In genomic region chr7:50594734-50595537, GRCh38 we compare ENCODE assay signal across 11 cellular contexts. TPM values are rescaled to one million over a fixed set of nuclear protein-coding genes. Genes with fewer than 3 reads are reported as not detected.
DNase-seq lines count a peak whose midpoint lies in the region; ATAC-seq, FAIRE-seq and TF ChIP-seq lines count a peak whose summit lies in the region.
"Had no signal": no experiment of that assay in that cellular context is flagged by ENCODE, and none has a peak within 500 bp of the region (broad histone marks: within the 10 kb centered on the region; RNA-seq: fewer than 3 reads in every experiment).

No MANE protein-coding gene starts in this region.

- no peaks in the 10 kb centered on the region for H3K36me3 ChIP-seq in mucosa of descending colon (ENCODE audit: low read depth)

- peak; percentile 55 for ATAC-seq in GM19438 (IDR thresholded peaks at IDR 0.05; ENCODE audit: low read depth, unreplicated experiment)
- peak; percentile 33 for ATAC-seq in HG03060 (IDR thresholded peaks at IDR 0.05; ENCODE audit: low read depth, unreplicated experiment)
- peak; percentile 86 to 90 for ATAC-seq in activated T-cell treated with anti-CD3 and anti-CD28 coated beads, Interleukin-2, amount 50 U/mL, for 72 hours (replicated peaks in 1 of 2)
- no peak for ATAC-seq in left colon
- no peak for ATAC-seq in mucosa of descending colon

- H3K9me3 Mint-ChIP-seq in activated T-cell treated with anti-CD3 and anti-CD28 coated beads, Interleukin-2, amount 50 U/mL, for 72 hours, result no peaks in the 10 kb centered on the region

- peak overlapping the region; percentile 74 to 77 for H3K4me3 Mint-ChIP-seq in activated T-cell treated with anti-CD3 and anti-CD28 coated beads, Interleukin-2, amount 50 U/mL, for 72 hours

- DNase-seq in GM18507 (ENCODE audit: extremely low spot score, insufficient read length, low read depth) (no peak), epidermal melanocyte (ENCODE audit: insufficient read length, low spot score) (no peak), left colon (no peak), NCI-H1048 (lab: John Stamatoyannopoulos, UW) (no peak), mucosa of descending colon (no peak)
- DNase-seq in activated T-cell treated with anti-CD3 and anti-CD28 coated beads, Interleukin-2, amount 50 U/mL, for 72 hours, result no peak
- DNase-seq: left ventricle myocardium superior had no signal

- intact Hi-C loops in left colon (cut with DNase I, micrococcal nuclease) (no loop called here), mucosa of descending colon (cut with DNase I, micrococcal nuclease) (no loop called here)

- H3K4me3 ChIP-seq in mucosa of descending colon, result no peak overlapping the region
- H3K4me3 ChIP-seq: BLaER1 treated with 17β-estradiol and CSF1 and Interleukin-3, amounts not matched to agents 10 nM and 100 nM; MG63 had no signal

- FAIRE-seq in GM18507 (lab: Jason Lieb, UNC), result peak; percentile 80

- H3K4me1 Mint-ChIP-seq in activated T-cell treated with anti-CD3 and anti-CD28 coated beads, Interleukin-2, amount 50 U/mL, for 72 hours (ENCODE audit: low read depth), result peaks cover 28% of the 10 kb centered on the region

- peaks cover 18% of the 10 kb centered on the region for H3K27me3 Mint-ChIP-seq in activated T-cell treated with anti-CD3 and anti-CD28 coated beads, Interleukin-2, amount 50 U/mL, for 72 hours (ENCODE audit: low read depth)

- peak overlapping the region; percentile 34 for H3K27ac Mint-ChIP-seq in activated T-cell treated with anti-CD3 and anti-CD28 coated beads, Interleukin-2, amount 50 U/mL, for 72 hours

- no peaks in the 10 kb centered on the region for H3K4me1 ChIP-seq in mucosa of descending colon (ENCODE audit: low read depth)

- no peaks in the 10 kb centered on the region for H3K9me3 ChIP-seq in mucosa of descending colon
- H3K9me3 ChIP-seq: BLaER1 treated with 17β-estradiol and CSF1 and Interleukin-3, amounts not matched to agents 10 nM and 100 nM; MG63 had no signal

- no peaks in the 10 kb centered on the region for H3K36me3 Mint-ChIP-seq in activated T-cell treated with anti-CD3 and anti-CD28 coated beads, Interleukin-2, amount 50 U/mL, for 72 hours (ENCODE audit: insufficient read depth in 2 of 2)

- TF ChIP-seq CTCF in mucosa of descending colon (IDR thresholded peaks at IDR 0.05), result no peak

RNA-seq across cellular contexts. Expression of gene DDC, which starts 29.7 kb away (rescaled TPM):
- total RNA-seq in activated T-cell treated with anti-CD3 and anti-CD28 coated beads, Interleukin-2, amount 50 U/mL, for 72 hours, result not detected
- 10 to 100 TPM; 69.3 to 74.7 TPM for total RNA-seq in left colon
- total RNA-seq in mucosa of descending colon, result 10 to 100 TPM; 29.6 to 94.5 (median 74.4) TPM
- total RNA-seq: left ventricle myocardium superior had no signal

Comparison
In these comparisons a context has a peak if more than half of its experiments do, and no peak if none do; other contexts are left out.
1. ATAC-seq: peak in GM19438 (single experiment), HG03060 (single experiment) and activated T-cell treated with anti-CD3 and anti-CD28 coated beads, Interleukin-2, amount 50 U/mL, for 72 hours (2 of 2); none in left colon (single experiment) and mucosa of descending colon (single experiment).
2. RNA of gene DDC, which starts 29.7 kb away (total RNA-seq): 69.3 to 74.7 TPM in left colon and 29.6 to 94.5 TPM in mucosa of descending colon; not detected in activated T-cell treated with anti-CD3 and anti-CD28 coated beads, Interleukin-2, amount 50 U/mL, for 72 hours; every median in the first group is over 10 times any median in the second.